15 cellular contexts compared by ENCODE assay signal in genomic region chr3:46830801-46831200, GRCh38. TPM values are rescaled to one million over a fixed set of nuclear protein-coding genes. Genes with fewer than 3 reads are reported as not detected.
DNase-seq lines count a peak whose midpoint lies in the region; ATAC-seq and TF ChIP-seq lines count a peak whose summit lies in the region.
"Had no signal": no experiment of that assay in that cellular context is flagged by ENCODE, and none has a peak within 500 bp of the region (broad histone marks: within the 10 kb centered on the region; RNA-seq: fewer than 3 reads in every experiment).

No MANE protein-coding gene starts in this region.

- no peak overlapping the region for H3K4me3 ChIP-seq in cardiac muscle cell
- no peak overlapping the region for H3K4me3 ChIP-seq in heart left ventricle

- H3K9me3 ChIP-seq in cardiac muscle cell (ENCODE audit: low read depth) (no peaks in the 10 kb centered on the region), heart left ventricle (no peaks in the 10 kb centered on the region)
- H3K9me3 ChIP-seq: Caco-2 had no signal

- no peak overlapping the region for H3K4me3 Mint-ChIP-seq in activated T-helper 17 cell treated with anti-CD3 and anti-CD28 coated beads, Interleukin-2, amount 50 U/mL, for 72 hours
- no peak overlapping the region for H3K4me3 Mint-ChIP-seq in stimulated activated effector memory CD8-positive, alpha-beta T cell treated with anti-CD3 and anti-CD28 coated beads, Interleukin-12 subunit alpha, Interleukin-12 subunit beta, amount 100 ng/mL, for 72 hours
- H3K4me3 Mint-ChIP-seq: CD4-positive, alpha-beta T cell; H9 had no signal

- no peaks in the 10 kb centered on the region for H3K9me3 Mint-ChIP-seq in activated T-helper 17 cell treated with anti-CD3 and anti-CD28 coated beads, Interleukin-2, amount 50 U/mL, for 72 hours
- H3K9me3 Mint-ChIP-seq in stimulated activated effector memory CD8-positive, alpha-beta T cell treated with anti-CD3 and anti-CD28 coated beads, Interleukin-12 subunit alpha, Interleukin-12 subunit beta, amount 100 ng/mL, for 72 hours = no peaks in the 10 kb centered on the region
- H3K9me3 Mint-ChIP-seq: CD4-positive, alpha-beta T cell; H9 had no signal

- H3K4me1 ChIP-seq in cardiac muscle cell (ENCODE audit: low read depth) (no peaks in the 10 kb centered on the region), heart left ventricle (peaks cover 0 to 7% (median 0%) of the 10 kb centered on the region in 12 donors)

- H3K36me3 ChIP-seq in cardiac muscle cell = peaks cover 81% of the 10 kb centered on the region
- peaks cover 0 to 86% (median 21%) of the 10 kb centered on the region in 9 donors for H3K36me3 ChIP-seq in heart left ventricle

- whole genome bisulfite sequencing in heart left ventricle, 4 donors = 76 to 85% (median 79%) methylated on average over 2 of the region's 2 CpGs

- H3K27ac ChIP-seq in cardiac muscle cell (peak overlapping the region; percentile 43), heart left ventricle (no peak overlapping the region)
- H3K27ac ChIP-seq: C4-2B had no signal

- no peaks in the 10 kb centered on the region for H3K4me1 Mint-ChIP-seq in activated T-helper 17 cell treated with anti-CD3 and anti-CD28 coated beads, Interleukin-2, amount 50 U/mL, for 72 hours
- peaks cover 9% of the 10 kb centered on the region for H3K4me1 Mint-ChIP-seq in stimulated activated effector memory CD8-positive, alpha-beta T cell treated with anti-CD3 and anti-CD28 coated beads, Interleukin-12 subunit alpha, Interleukin-12 subunit beta, amount 100 ng/mL, for 72 hours

- no peak for DNase-seq in cardiac muscle cell (ENCODE audit: low read depth in 1 of 2, low spot score in 1 of 2)
- DNase-seq in heart left ventricle = no peak
- DNase-seq in GM10266 (ENCODE audit: extremely low spot score) = peak; percentile 6
- peak in 1 of 2 donors; percentile 37 for DNase-seq in stimulated activated effector memory CD8-positive, alpha-beta T cell treated with anti-CD3 and anti-CD28 coated beads, Interleukin-12 subunit alpha, Interleukin-12 subunit beta, amount 100 ng/mL, for 72 hours (ENCODE audit: low spot score in 2 of 2)
- no peak for DNase-seq in activated CD4-positive, CD25-positive, alpha-beta regulatory T cell treated with anti-CD3 and anti-CD28 coated beads, Interleukin-2, amount 50 U/mL, for 72 hours
- DNase-seq: ACHN; AML-193; Caco-2; CD4-positive, alpha-beta T cell; H9 had no signal

- no peaks in the 10 kb centered on the region for H3K27me3 Mint-ChIP-seq in activated T-helper 17 cell treated with anti-CD3 and anti-CD28 coated beads, Interleukin-2, amount 50 U/mL, for 72 hours
- H3K27me3 Mint-ChIP-seq: CD4-positive, alpha-beta T cell had no signal

- no peak for TF ChIP-seq CTCF in cardiac muscle cell (IDR thresholded peaks at IDR 0.05; ENCODE audit: low read depth, low read length)
- TF ChIP-seq CTCF in heart left ventricle (IDR thresholded peaks at IDR 0.05) = no peak
- TF ChIP-seq CTCF in GM10266 (IDR thresholded peaks at IDR 0.05; ENCODE audit: control insufficient read depth, insufficient read depth, low read depth, missing control alignments) = no peak

- no peaks in the 10 kb centered on the region for H3K27me3 ChIP-seq in cardiac muscle cell
- no peaks in the 10 kb centered on the region for H3K27me3 ChIP-seq in heart left ventricle

- no peaks in the 10 kb centered on the region for H3K36me3 Mint-ChIP-seq in activated T-helper 17 cell treated with anti-CD3 and anti-CD28 coated beads, Interleukin-2, amount 50 U/mL, for 72 hours (ENCODE audit: low read depth)
- H3K36me3 Mint-ChIP-seq in stimulated activated effector memory CD8-positive, alpha-beta T cell treated with anti-CD3 and anti-CD28 coated beads, Interleukin-12 subunit alpha, Interleukin-12 subunit beta, amount 100 ng/mL, for 72 hours = no peaks in the 10 kb centered on the region

- intact Hi-C loops in heart left ventricle (cut with DNase I) = loop anchor here in 1 of 10 donors (10.0 kb wide), 1 partner anchor 116 kb away; the partner anchor contains the start of gene PRSS50

- TF ChIP-seq POLR2A in heart left ventricle (IDR thresholded peaks at IDR 0.05) = no peak

- H3K27ac Mint-ChIP-seq in activated T-helper 17 cell treated with anti-CD3 and anti-CD28 coated beads, Interleukin-2, amount 50 U/mL, for 72 hours = peak overlapping the region; percentile 6
- peak overlapping the region; percentile 5 for H3K27ac Mint-ChIP-seq in stimulated activated effector memory CD8-positive, alpha-beta T cell treated with anti-CD3 and anti-CD28 coated beads, Interleukin-12 subunit alpha, Interleukin-12 subunit beta, amount 100 ng/mL, for 72 hours
- H3K27ac Mint-ChIP-seq: CD4-positive, alpha-beta T cell had no signal

- ATAC-seq in heart left ventricle (no peak), GM21381 (IDR thresholded peaks at IDR 0.05; ENCODE audit: unreplicated experiment) (no peak)
- ATAC-seq in activated T-helper 17 cell treated with anti-CD3 and anti-CD28 coated beads, Interleukin-2, amount 50 U/mL, for 72 hours (replicated peaks) = no peak
- ATAC-seq in stimulated activated effector memory CD8-positive, alpha-beta T cell treated with anti-CD3 and anti-CD28 coated beads, Interleukin-12 subunit alpha, Interleukin-12 subunit beta, amount 100 ng/mL, for 72 hours = no peak

RNA-seq across cellular contexts. Expression of gene MYL3, which starts 32.4 kb away (rescaled TPM):
- total RNA-seq in cardiac muscle cell (2,390 and 3,091 TPM in 2 replicates), heart left ventricle (over 10,000 TPM in 1 of 9 donors, 1,000 to 10,000 TPM in 8; 4,961 to 10,676 (median 6,839) TPM)
- polyA plus RNA-seq in cardiac muscle cell (2,590 and 3,027 TPM in 2 replicates), heart left ventricle (over 10,000 TPM in 1 of 2 donors, 1,000 to 10,000 TPM in 1; 5,594 to 12,544 TPM)
- not detected for total RNA-seq in activated T-helper 17 cell treated with anti-CD3 and anti-CD28 coated beads, Interleukin-2, amount 50 U/mL, for 72 hours
- total RNA-seq: CD4-positive, alpha-beta T cell; H1; HT-29 had no signal

RNA-seq across cellular contexts. Expression of gene PTH1R, which starts 46.7 kb away (rescaled TPM):
- total RNA-seq in cardiac muscle cell (101 and 121 TPM in 2 replicates), heart left ventricle (10 to 100 TPM in 2 of 9 donors, 1 to 10 TPM in 7; 2.1 to 15.6 (median 6.0) TPM)
- polyA plus RNA-seq in cardiac muscle cell (112 and 164 TPM in 2 replicates), heart left ventricle (10 to 100 TPM in 1 of 2 donors, 1 to 10 TPM in 1; 6.5 to 23.4 TPM)
- total RNA-seq in activated T-helper 17 cell treated with anti-CD3 and anti-CD28 coated beads, Interleukin-2, amount 50 U/mL, for 72 hours = not detected
- total RNA-seq: CD4-positive, alpha-beta T cell; HT-29 had no signal

Comparison
In these comparisons a context has a peak if more than half of its experiments do, and no peak if none do; other contexts are left out.
1. RNA of gene MYL3, which starts 32.4 kb away (total RNA-seq): 4,961 to 10,676 TPM in heart left ventricle and 2,390 to 3,091 TPM in cardiac muscle cell; not detected in activated T-helper 17 cell treated with anti-CD3 and anti-CD28 coated beads, Interleukin-2, amount 50 U/mL, for 72 hours; every median in the first group is over 1,000 times any median in the second.